Comparison of ENCODE assay signal across 1 cellular context in genomic region chr11:76314741-76315090, GRCh38.
TF ChIP-seq lines count a peak whose summit lies in the region.

No MANE protein-coding gene starts in this region.

TF ChIP-seq in IMR-90, 13 proteins besides CTCF, POLR2A, EP300 and RAD21:
- TF ChIP-seq CHD1 (IDR thresholded peaks at IDR 0.05; ENCODE audit: low read depth, low read length) (no peak), MAFK (IDR thresholded peaks at IDR 0.05; ENCODE audit: low read depth, low read length) (no peak), SMC3 (IDR thresholded peaks at IDR 0.05; ENCODE audit: low read depth, low read length) (no peak), FOS (IDR thresholded peaks at IDR 0.05; ENCODE audit: low read depth, low read length) (no peak), RCOR1 (IDR thresholded peaks at IDR 0.05; ENCODE audit: insufficient replicate concordance, low read length) (no peak), NFE2L2 (IDR thresholded peaks at IDR 0.05; ENCODE audit: low read depth, low read length) (no peak), RFX5 (IDR thresholded peaks at IDR 0.05; ENCODE audit: low read depth, low read length) (no peak), BHLHE40 (IDR thresholded peaks at IDR 0.05; ENCODE audit: low read depth, low read length) (no peak)
- TF ChIP-seq, protein P1, sequence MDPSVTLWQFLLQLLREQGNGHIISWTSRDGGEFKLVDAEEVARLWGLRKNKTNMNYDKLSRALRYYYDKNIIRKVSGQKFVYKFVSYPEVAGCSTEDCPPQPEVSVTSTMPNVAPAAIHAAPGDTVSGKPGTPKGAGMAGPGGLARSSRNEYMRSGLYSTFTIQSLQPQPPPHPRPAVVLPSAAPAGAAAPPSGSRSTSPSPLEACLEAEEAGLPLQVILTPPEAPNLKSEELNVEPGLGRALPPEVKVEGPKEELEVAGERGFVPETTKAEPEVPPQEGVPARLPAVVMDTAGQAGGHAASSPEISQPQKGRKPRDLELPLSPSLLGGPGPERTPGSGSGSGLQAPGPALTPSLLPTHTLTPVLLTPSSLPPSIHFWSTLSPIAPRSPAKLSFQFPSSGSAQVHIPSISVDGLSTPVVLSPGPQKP (IDR thresholded peaks at IDR 0.05; ENCODE audit: borderline replicate concordance, low read depth, low read length), result no peak
